In the genomic region with DNA sequence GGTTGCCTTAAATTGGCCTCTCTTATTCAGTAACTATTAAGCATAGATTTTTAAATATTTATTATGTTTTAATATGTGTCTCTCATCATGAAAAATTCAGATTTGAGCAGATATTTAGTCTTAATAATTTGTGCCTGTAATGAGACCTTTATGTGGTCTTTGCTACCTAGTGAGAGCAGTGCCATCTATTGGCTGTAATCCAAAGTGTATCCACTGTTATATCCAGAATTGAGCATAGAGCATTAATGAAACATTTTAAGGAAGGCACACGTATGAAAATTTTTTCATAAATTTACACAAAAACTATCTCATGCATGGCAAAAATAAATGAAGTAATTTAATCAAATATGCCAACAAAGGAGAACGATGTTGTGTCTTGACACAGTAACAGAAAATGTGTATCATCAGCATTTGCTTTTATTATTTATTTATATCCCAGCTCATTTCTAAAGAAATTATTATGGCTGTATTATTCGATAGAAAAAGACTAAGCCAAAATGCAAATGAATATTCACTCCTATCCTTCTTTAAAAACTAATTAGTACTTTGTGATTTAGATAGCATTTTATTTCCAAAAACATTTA, we compare ENCODE assay signal across 8 cellular contexts.
DNase-seq lines count a peak whose midpoint lies in the region; ATAC-seq, FAIRE-seq and TF ChIP-seq lines count a peak whose summit lies in the region.

No MANE protein-coding gene starts in this region.

- no peaks in the 10 kb centered on the region for H3K79me2 ChIP-seq in GM23338 (replicated peaks; ENCODE audit: insufficient read depth)
- H3K79me2 ChIP-seq in GM12878 (ENCODE audit: control insufficient read depth, insufficient read depth, low read length), result no peaks in the 10 kb centered on the region
- H3K79me2 ChIP-seq in neural progenitor cell (ENCODE audit: low read depth), result no peaks in the 10 kb centered on the region

- H3K36me3 Mint-ChIP-seq in GM23338 (ENCODE audit: low read depth) (no peaks in the 10 kb centered on the region), neural progenitor cell (no peaks in the 10 kb centered on the region)

- H3K27me3 Mint-ChIP-seq in GM23338 (ENCODE audit: insufficient read depth, low read depth, poor library complexity) (peaks cover 4% of the 10 kb centered on the region), neural progenitor cell (ENCODE audit: insufficient read depth, low read depth) (no peaks in the 10 kb centered on the region)

- H3K4me3 ChIP-seq in GM23338, result no peak overlapping the region
- H3K4me3 ChIP-seq in GM12878, result no peak overlapping the region
- no peak overlapping the region for H3K4me3 ChIP-seq in neural progenitor cell

- CTCF ChIA-PET in GM12878 (lab: Yijun Ruan, JAX), result interaction anchor here (0.7 to 5.1 kb wide), 23 partner anchors 9 to 702 kb away, joined by 3 to 56 read pairs (median 3); a partner anchor contains a TSS

- in situ Hi-C loops in GM12878 (cut with MboI), result loop anchor here (10.0 to 25.0 kb wide), 2 partner anchors 449 to 701 kb away; no protein-coding TSS in a partner anchor

- POLR2A ChIA-PET in GM12878 (lab: Charles Lee), result interaction anchor here (0.7 kb wide), 1 partner anchor 29 kb away, joined by 4 read pairs; no protein-coding TSS in a partner anchor

- SMC1A ChIA-PET in GM12878 (lab: Charles Lee; ENCODE audit: uncharacterized antibody, unreplicated experiment), result interaction anchor here (0.7 to 4.9 kb wide), 15 partner anchors 10 to 448 kb away, joined by 3 to 60 read pairs (median 3); no protein-coding TSS in a partner anchor

- H3K9me3 ChIP-seq in GM12878 (replicated peaks; ENCODE audit: control insufficient read depth, insufficient read depth, low read length), result no peaks in the 10 kb centered on the region
- H3K9me3 ChIP-seq in neural progenitor cell (ENCODE audit: low read depth), result no peaks in the 10 kb centered on the region

- no peaks in the 10 kb centered on the region for H3K4me1 Mint-ChIP-seq in GM23338
- no peaks in the 10 kb centered on the region for H3K4me1 Mint-ChIP-seq in neural progenitor cell

- peak; percentile 79 for TF ChIP-seq RAD21 in GM12878 (IDR thresholded peaks at IDR 0.05; ENCODE audit: insufficient read depth, low read depth, low read length)

- no TSS peak for BruUV-seq in GM12878 (replicated peaks; lab: Mats Ljungman, UMichigan)

- no peak overlapping the region for H3K27ac Mint-ChIP-seq in GM23338
- H3K27ac Mint-ChIP-seq in neural progenitor cell, result no peak overlapping the region

- 46% methylated on average over 3 of the region's 3 CpGs for WGBS in GM12878 (ENCODE audit: insufficient coverage, insufficient replicate concordance, low lambda C conversion rate, missing lambda C conversion rate)

- H4K20me1 ChIP-seq in GM23338 (replicated peaks; ENCODE audit: insufficient read depth) (no peaks in the 10 kb centered on the region), GM12878 (ENCODE audit: control insufficient read depth, insufficient read depth) (no peaks in the 10 kb centered on the region), neural progenitor cell (ENCODE audit: low read depth) (no peaks in the 10 kb centered on the region)

- H3K4me1 ChIP-seq in GM23338 (ENCODE audit: insufficient read depth), result no peaks in the 10 kb centered on the region
- peaks cover 4% of the 10 kb centered on the region; the same call in 1 of the 2 replicates for H3K4me1 ChIP-seq in GM12878 (ENCODE audit: control insufficient read depth, insufficient read depth, low read length)
- no peaks in the 10 kb centered on the region for H3K4me1 ChIP-seq in neural progenitor cell

- H3K9me2 ChIP-seq in GM23338 (ENCODE audit: insufficient read depth), result no peaks in the 10 kb centered on the region

- H3K27me3 ChIP-seq in GM23338 (ENCODE audit: insufficient read depth) (no peaks in the 10 kb centered on the region), GM12878 (replicated peaks in 1 of 2; ENCODE audit: control insufficient read depth in 2 of 2, insufficient read depth in 2 of 2, low read length in 1 of 2) (no peaks in the 10 kb centered on the region), neural progenitor cell (no peaks in the 10 kb centered on the region)

- TF ChIP-seq EP300 in GM12878 (IDR thresholded peaks at IDR 0.05; ENCODE audit: borderline replicate concordance in 1 of 2, control insufficient read depth in 1 of 2, low read depth in 2 of 2, low read length in 2 of 2), result no peak

- intact Hi-C loops in GM12878 (cut with micrococcal nuclease; ENCODE audit: unreplicated experiment), result loop anchor here (1.0 to 5.0 kb wide), 5 partner anchors 119 to 691 kb away; no protein-coding TSS in a partner anchor

- H3K9me3 Mint-ChIP-seq in GM23338 (no peaks in the 10 kb centered on the region), neural progenitor cell (no peaks in the 10 kb centered on the region)

- TF ChIP-seq CTCF in GM23338 (conservative IDR thresholded peaks at IDR 0.05; ENCODE audit: low read depth in 2 of 2) (peak; percentile 75 to 81), GM12878 (IDR thresholded peaks at IDR 0.05 in 2 of 3, conservative IDR thresholded peaks at IDR 0.05 in 1 of 3; ENCODE audit: control insufficient read depth in 2 of 3, extremely low read depth in 1 of 3, insufficient read depth in 1 of 3, low read depth in 3 of 3, low read length in 3 of 3) (peak; percentile 48 to 71 (median 59); a peak in 5 of 6 replicates), neural progenitor cell (IDR thresholded peaks at IDR 0.05) (peak; percentile 74)

- H3F3A ChIP-seq in GM23338 (replicated peaks; ENCODE audit: low read depth) (no peaks in the 10 kb centered on the region), neural progenitor cell (ENCODE audit: low read depth) (no peaks in the 10 kb centered on the region)

- DNase-seq in EL (peak; percentile 39), GM23338 (ENCODE audit: low spot score) (peak; percentile 55), NCI-H1694 treated with DMSO at 0.1 percent for 48 hours (lab: John Stamatoyannopoulos, UW) (peak; percentile 77), GM12878 (ENCODE audit: low read depth, low spot score) (no peak), neural progenitor cell (ENCODE audit: low spot score) (peak; percentile 27)
- no peak for DNase-seq in effector CD8-positive, alpha-beta T cell (lab: John Stamatoyannopoulos, UW)
- DNase-seq in activated effector memory CD4-positive, alpha-beta T cell treated with Interleukin-2 at 50 U/mL for 16 hours, result no peak
- no peak for DNase-seq in activated effector memory CD4-positive, alpha-beta T cell treated with anti-CD3 and anti-CD28 coated beads, Interleukin-2, amount 50 U/mL, for 16 hours

- H3K9ac ChIP-seq in GM12878 (ENCODE audit: control insufficient read depth, insufficient read depth, low read length), result no peak overlapping the region
- H3K9ac ChIP-seq in neural progenitor cell, result no peak overlapping the region

- H3K4me2 ChIP-seq in GM23338 (no peak overlapping the region), GM12878 (ENCODE audit: control insufficient read depth, insufficient read depth) (no peak overlapping the region), neural progenitor cell (no peak overlapping the region)

- no peak for FAIRE-seq in GM12878 (lab: Jason Lieb, UNC)

- ATAC-seq in GM23338 (peak; percentile 69), GM12878 (peak; percentile 82)

- H3K36me3 ChIP-seq in GM23338 (ENCODE audit: insufficient read depth), result no peaks in the 10 kb centered on the region
- no peaks in the 10 kb centered on the region for H3K36me3 ChIP-seq in GM12878 (ENCODE audit: control insufficient read depth in 2 of 2, insufficient read depth in 2 of 2, low read length in 1 of 2)
- H3K36me3 ChIP-seq in neural progenitor cell, result no peaks in the 10 kb centered on the region

- RAD21 ChIA-PET in GM12878 (lab: Charles Lee; ENCODE audit: unreplicated experiment), result interaction anchor here (0.8 to 5.1 kb wide), 9 partner anchors 13 to 449 kb away, joined by 3 to 47 read pairs (median 4); a partner anchor contains a TSS

- TF ChIP-seq POLR2A in GM12878 (IDR thresholded peaks at IDR 0.05; ENCODE audit: low read depth, low read length), result no peak

- H3K27ac ChIP-seq in GM23338 (ENCODE audit: low read depth) (no peak overlapping the region), GM12878 (ENCODE audit: control insufficient read depth, insufficient read depth) (no peak overlapping the region), neural progenitor cell (no peak overlapping the region)

- H3K4me3 Mint-ChIP-seq in GM23338 (no peak overlapping the region), neural progenitor cell (no peak overlapping the region)

- no peak overlapping the region for H2AFZ ChIP-seq in GM23338
- H2AFZ ChIP-seq in GM12878 (ENCODE audit: control insufficient read depth, low read depth, low read length), result no peak overlapping the region
- H2AFZ ChIP-seq in neural progenitor cell (replicated peaks), result no peak overlapping the region

TF ChIP-seq in GM23338, 12 proteins besides CTCF, POLR2A, EP300 and RAD21 (continues in another document):
- TF ChIP-seq STAT1 (IDR thresholded peaks at IDR 0.05; ENCODE audit: unreplicated experiment) (no peak), NANOG (IDR thresholded peaks at IDR 0.05; ENCODE audit: borderline replicate concordance) (no peak), JUNB (IDR thresholded peaks at IDR 0.05; ENCODE audit: unreplicated experiment) (no peak), EZH2phosphoT487 (IDR thresholded peaks at IDR 0.05; ENCODE audit: unreplicated experiment) (no peak), ZNF331 (CRISPR knock-in tag; IDR thresholded peaks at IDR 0.05; ENCODE audit: low read depth) (no peak), ZNF114 (CRISPR knock-in tag; IDR thresholded peaks at IDR 0.05) (no peak)

TF ChIP-seq in GM12878, 131 proteins besides CTCF, POLR2A, EP300 and RAD21 (continues in another document):
- TF ChIP-seq MXI1 (IDR thresholded peaks at IDR 0.05; ENCODE audit: low read depth, low read length) (no peak), RELA (IDR thresholded peaks at IDR 0.05; ENCODE audit: borderline replicate concordance, partially characterized antibody) (no peak), BHLHE40 (IDR thresholded peaks at IDR 0.05; ENCODE audit: borderline replicate concordance in 1 of 2, low read depth in 2 of 2, low read length in 1 of 2) (0 out of 4 replicates have a peak, but pooled peaks of 1 of the 2 experiments have one; percentile 11), TCF3 (IDR thresholded peaks at IDR 0.05; ENCODE audit: borderline replicate concordance, insufficient read depth, low read depth, low read length) (no peak), MTA3 (IDR thresholded peaks at IDR 0.05; ENCODE audit: borderline replicate concordance, low read length) (no peak), DPF2 (IDR thresholded peaks at IDR 0.05) (no peak), SMARCA5 (IDR thresholded peaks at IDR 0.05) (no peak)
- TF ChIP-seq, protein P1, sequence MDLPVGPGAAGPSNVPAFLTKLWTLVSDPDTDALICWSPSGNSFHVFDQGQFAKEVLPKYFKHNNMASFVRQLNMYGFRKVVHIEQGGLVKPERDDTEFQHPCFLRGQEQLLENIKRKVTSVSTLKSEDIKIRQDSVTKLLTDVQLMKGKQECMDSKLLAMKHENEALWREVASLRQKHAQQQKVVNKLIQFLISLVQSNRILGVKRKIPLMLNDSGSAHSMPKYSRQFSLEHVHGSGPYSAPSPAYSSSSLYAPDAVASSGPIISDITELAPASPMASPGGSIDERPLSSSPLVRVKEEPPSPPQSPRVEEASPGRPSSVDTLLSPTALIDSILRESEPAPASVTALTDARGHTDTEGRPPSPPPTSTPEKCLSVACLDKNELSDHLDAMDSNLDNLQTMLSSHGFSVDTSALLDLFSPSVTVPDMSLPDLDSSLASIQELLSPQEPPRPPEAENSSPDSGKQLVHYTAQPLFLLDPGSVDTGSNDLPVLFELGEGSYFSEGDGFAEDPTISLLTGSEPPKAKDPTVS (IDR thresholded peaks at IDR 0.05; ENCODE audit: low read depth, low read length), result no peak

Comparison
In these comparisons a context has a peak if more than half of its experiments do, and no peak if none do; other contexts are left out.
1. DNase-seq: peak in EL (single experiment), GM23338 (single experiment), NCI-H1694 treated with DMSO at 0.1 percent for 48 hours (single experiment) and neural progenitor cell (single experiment); none in GM12878 (single experiment), effector CD8-positive, alpha-beta T cell (single experiment), activated effector memory CD4-positive, alpha-beta T cell treated with Interleukin-2 at 50 U/mL for 16 hours (single experiment) and activated effector memory CD4-positive, alpha-beta T cell treated with anti-CD3 and anti-CD28 coated beads, Interleukin-2, amount 50 U/mL, for 16 hours (single experiment).
2. Peak in every context shown above with its lines, with median percentiles within 50 percentile points of each other: CTCF ChIP-seq.